Comparison of ENCODE assay signal across 31 cellular contexts in the genomic region with DNA sequence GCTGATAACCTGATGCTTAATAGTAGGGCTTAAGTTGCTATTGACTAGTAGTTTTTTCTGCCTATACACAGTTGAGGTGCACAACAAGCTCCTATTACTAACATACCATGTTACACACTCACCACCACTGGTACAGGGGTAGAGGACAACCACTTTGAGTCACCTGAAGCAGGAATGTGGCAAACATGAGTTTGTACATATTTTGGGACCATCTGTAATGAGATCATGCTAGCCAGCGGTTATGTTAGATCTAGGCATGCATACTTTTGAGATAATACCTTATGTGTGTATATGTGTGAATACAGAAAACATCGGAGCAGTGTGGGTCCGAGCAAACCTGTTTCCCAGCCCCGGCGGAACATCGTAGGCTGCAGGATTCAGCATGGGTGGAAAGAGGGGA.
DNase-seq lines count a peak whose midpoint lies in the region; ATAC-seq, FAIRE-seq and TF ChIP-seq lines count a peak whose summit lies in the region.
"Had no signal": no experiment of that assay in that cellular context is flagged by ENCODE, and none has a peak within 500 bp of the region (broad histone marks: within the 10 kb centered on the region; RNA-seq: fewer than 3 reads in every experiment).

No MANE protein-coding gene starts in this region.

- CTCF ChIA-PET in PC-3 (lab: Charles Lee): no interaction called here

- H3K9me3 ChIP-seq in PC-3 (ENCODE audit: low read length) (no peaks in the 10 kb centered on the region), osteoblast (ENCODE audit: low read depth, low read length) (no peaks in the 10 kb centered on the region)
- H3K9me3 ChIP-seq: adrenal gland, heart right ventricle, left lung, ovary, thoracic aorta had no signal

- H3K4me2 ChIP-seq in PC-3 (ENCODE audit: low read length) (no peak overlapping the region), osteoblast (ENCODE audit: insufficient read depth, low read length) (no peak overlapping the region)
- H3K4me2 ChIP-seq: KMS-11 had no signal

- H3K4me3 ChIP-seq in PC-3 (ENCODE audit: low read length): no peak overlapping the region
- no peak overlapping the region for H3K4me3 ChIP-seq in choroid plexus epithelial cell (ENCODE audit: low read depth, low read length)
- no peak overlapping the region for H3K4me3 ChIP-seq in osteoblast (ENCODE audit: insufficient read depth, low read length)
- H3K4me3 ChIP-seq: adrenal gland, heart right ventricle, left lung, ovary, thoracic aorta had no signal

- H2AFZ ChIP-seq in PC-3 (ENCODE audit: low read length) (no peak overlapping the region), osteoblast (ENCODE audit: low read length) (no peak overlapping the region)

- no peak for TF ChIP-seq CTCF in PC-3 (conservative IDR thresholded peaks at IDR 0.05; ENCODE audit: low read depth, low read length)
- TF ChIP-seq CTCF in choroid plexus epithelial cell (conservative IDR thresholded peaks at IDR 0.05; ENCODE audit: low read depth, low read length): no peak
- TF ChIP-seq CTCF in osteoblast (IDR thresholded peaks at IDR 0.05; ENCODE audit: extremely low read depth, low read depth, low read length): no peak
- no peak for TF ChIP-seq CTCF in D721Med (IDR thresholded peaks at IDR 0.05; ENCODE audit: insufficient read depth, missing control alignments)

- 0 out of 2 replicates have a peak, but pooled peaks have one; percentile 20 for ATAC-seq in PC-3
- ATAC-seq: activated T-cell treated with anti-CD3 and anti-CD28 coated beads, Interleukin-2, amount 50 U/mL, for 72 hours; heart right ventricle; left lung; naive thymus-derived CD8-positive, alpha-beta T cell; right cardiac atrium; SK-N-SH treated with all-trans-retinoic acid at 6 μM for 48 hours; stimulated activated naive CD8-positive, alpha-beta T cell treated with anti-CD3 and anti-CD28 coated beads, Interleukin-15, Interleukin-2, amounts not matched to agents 100 U/mL and 50 U/mL, for 24 hours had no signal

- intact Hi-C loops in PC-3 (cut with micrococcal nuclease): no loop called here

- H3K4me1 ChIP-seq in PC-3 (ENCODE audit: insufficient read depth, low read length) (peaks cover 24% of the 10 kb centered on the region), osteoblast (ENCODE audit: insufficient read depth, low read length) (peaks cover 36% of the 10 kb centered on the region)
- H3K4me1 ChIP-seq: heart right ventricle, left lung had no signal

- no TSS peak for BruUV-seq in PC-3 (replicated peaks; lab: Mats Ljungman, UMichigan)

- H4K20me1 ChIP-seq in PC-3 (ENCODE audit: low read length) (no peaks in the 10 kb centered on the region), osteoblast (ENCODE audit: insufficient read depth, low read length) (no peaks in the 10 kb centered on the region)

- H3K27ac ChIP-seq in PC-3 (ENCODE audit: low read length) (no peak overlapping the region), osteoblast (ENCODE audit: low read depth, low read length) (peak overlapping the region; percentile 4)
- H3K27ac ChIP-seq: adrenal gland, heart right ventricle, KMS-11, left lung, ovary, thoracic aorta, VCaP had no signal

- POLR2A ChIA-PET in PC-3 (lab: Charles Lee; ENCODE audit: unreplicated experiment): no interaction called here

- no peaks in the 10 kb centered on the region for H3K27me3 ChIP-seq in PC-3 (ENCODE audit: low read length)
- no peaks in the 10 kb centered on the region for H3K27me3 ChIP-seq in osteoblast (ENCODE audit: insufficient read depth, low read length)
- H3K27me3 ChIP-seq: adrenal gland, heart right ventricle, left lung, ovary had no signal

- H3K79me2 ChIP-seq in PC-3 (ENCODE audit: low read length): peaks cover 52% of the 10 kb centered on the region
- H3K79me2 ChIP-seq in osteoblast (ENCODE audit: insufficient read depth, low read length): peaks cover 68% of the 10 kb centered on the region

- H3K9me2 ChIP-seq in PC-3 (replicated peaks; ENCODE audit: low read length): no peaks in the 10 kb centered on the region

- no peak for FAIRE-seq in D721Med (lab: Jason Lieb, UNC)

- H3F3A ChIP-seq in PC-3 (ENCODE audit: low read length, unreplicated experiment): no peaks in the 10 kb centered on the region

- no peak overlapping the region for H3K9ac ChIP-seq in PC-3 (ENCODE audit: low read length)
- H3K9ac ChIP-seq: KMS-11 had no signal

- peaks cover 13% of the 10 kb centered on the region; the same call in 1 of the 2 replicates for H3K36me3 ChIP-seq in PC-3 (ENCODE audit: low read depth, low read length)
- peaks cover 22% of the 10 kb centered on the region for H3K36me3 ChIP-seq in osteoblast (ENCODE audit: insufficient read depth, low read length)
- H3K36me3 ChIP-seq: adrenal gland, ovary, thoracic aorta had no signal

- DNase-seq in ELR (ENCODE audit: low read depth) (peak; percentile 80), PC-3 (peak; percentile 45), choroid plexus epithelial cell (ENCODE audit: low read depth) (peak; percentile 72), osteoblast (ENCODE audit: insufficient read length, low spot score, missing footprints) (no peak), nucleus accumbens (lab: John Stamatoyannopoulos, UW) (no peak), NCI-H187 treated with DMSO at 0.1 percent for 48 hours (lab: John Stamatoyannopoulos, UW) (no peak), D721Med (ENCODE audit: insufficient read length, low spot score) (no peak), amniotic stem cell (lab: John Stamatoyannopoulos, UW) (no peak)
- DNase-seq: activated CD4-positive, alpha-beta T cell treated with anti-CD3 and anti-CD28 coated beads, Interleukin-2, amount 10 ng/mL, durations not matched to agents 24 days and 14 days; activated naive CD4-positive, alpha-beta T cell treated with Interleukin-2 at 50 U/mL for 16 hours; activated T-cell treated with anti-CD3 and anti-CD28 coated beads, Interleukin-2, amount 50 U/mL, for 72 hours; adrenal gland; caudate nucleus; heart right ventricle; left lung; midbrain; naive thymus-derived CD8-positive, alpha-beta T cell; NCI-H1048; NCI-H187; NCI-H774; ovary; right cardiac atrium; RPMI8226; stimulated activated CD4-positive, alpha-beta T cell treated with anti-CD3 and anti-CD28 coated beads, Interleukin-12 subunit alpha, Interleukin-12 subunit beta, amount 100 ng/mL, for 4 hours; stimulated activated CD4-positive, alpha-beta T cell treated with anti-CD3 and anti-CD28 coated beads, Interleukin-4, amount 100 ng/mL, for 4 hours; stimulated activated naive CD8-positive, alpha-beta T cell treated with anti-CD3 and anti-CD28 coated beads, Interleukin-15, Interleukin-2, amounts not matched to agents 100 U/mL and 50 U/mL, for 24 hours; T-helper 2 cell had no signal

Comparison
In these comparisons a context has a peak if more than half of its experiments do, and no peak if none do; other contexts are left out.
1. DNase-seq: peak in ELR (single experiment), PC-3 (single experiment) and choroid plexus epithelial cell (single experiment); none in osteoblast (single experiment), nucleus accumbens (0 of 56), NCI-H187 treated with DMSO at 0.1 percent for 48 hours (single experiment), D721Med (single experiment) and amniotic stem cell (single experiment).